In genomic region chr4:34973632-34974312, GRCh38 we compare ENCODE assay signal across 19 cellular contexts.
DNase-seq lines count a peak whose midpoint lies in the region; ATAC-seq and TF ChIP-seq lines count a peak whose summit lies in the region.
"Had no signal": no experiment of that assay in that cellular context is flagged by ENCODE, and none has a peak within 500 bp of the region (broad histone marks: within the 10 kb centered on the region; RNA-seq: fewer than 3 reads in every experiment).

No MANE protein-coding gene starts in this region.

- H3K4me1 Mint-ChIP-seq in endodermal cell (peaks cover 17% of the 10 kb centered on the region), neural progenitor cell (no peaks in the 10 kb centered on the region)

- H3K4me2 ChIP-seq in neural progenitor cell = no peak overlapping the region
- H3K4me2 ChIP-seq: BLaER1 had no signal

- no peaks in the 10 kb centered on the region for H3K36me3 ChIP-seq in endodermal cell (ENCODE audit: control insufficient read depth, insufficient read depth, low read length)
- H3K36me3 ChIP-seq in neural progenitor cell = no peaks in the 10 kb centered on the region
- no peaks in the 10 kb centered on the region for H3K36me3 ChIP-seq in psoas muscle (ENCODE audit: insufficient read depth in 1 of 2, low read depth in 1 of 2)
- no peaks in the 10 kb centered on the region for H3K36me3 ChIP-seq in skeletal muscle tissue (ENCODE audit: control insufficient read depth in 3 of 3, insufficient read depth in 3 of 3, low read length in 3 of 3)
- H3K36me3 ChIP-seq: BE2C, BLaER1 had no signal

- H4K20me1 ChIP-seq in neural progenitor cell (ENCODE audit: low read depth) = no peaks in the 10 kb centered on the region
- H4K20me1 ChIP-seq: BLaER1 had no signal

- no peak overlapping the region for H3K4me3 Mint-ChIP-seq in endodermal cell
- H3K4me3 Mint-ChIP-seq in neural progenitor cell = no peak overlapping the region
- H3K4me3 Mint-ChIP-seq: CD4-positive, alpha-beta T cell; CD8-positive, alpha-beta T cell had no signal

- H3K27ac ChIP-seq in endodermal cell (ENCODE audit: low read depth, low read length) (no peak overlapping the region), neural progenitor cell (no peak overlapping the region), psoas muscle (peak overlapping the region; percentile 66), skeletal muscle tissue (ENCODE audit: low read depth, low read length) (peak overlapping the region; percentile 86)
- H3K27ac ChIP-seq: BLaER1, C4-2B had no signal

- H3K36me3 Mint-ChIP-seq in endodermal cell (ENCODE audit: low read depth) (no peaks in the 10 kb centered on the region), neural progenitor cell (no peaks in the 10 kb centered on the region)
- H3K36me3 Mint-ChIP-seq: CD8-positive, alpha-beta T cell had no signal

- no peaks in the 10 kb centered on the region for H3K9me3 Mint-ChIP-seq in endodermal cell
- H3K9me3 Mint-ChIP-seq in neural progenitor cell = no peaks in the 10 kb centered on the region

- H2AFZ ChIP-seq in neural progenitor cell (replicated peaks) = peak overlapping the region; percentile 46

- H3K27me3 ChIP-seq in endodermal cell (ENCODE audit: control insufficient read depth, insufficient read depth, low read length, poor library complexity, severe bottlenecking) = no peaks in the 10 kb centered on the region
- H3K27me3 ChIP-seq in neural progenitor cell = no peaks in the 10 kb centered on the region
- H3K27me3 ChIP-seq in psoas muscle (ENCODE audit: insufficient read depth in 3 of 3, low read length in 2 of 3) = no peaks in the 10 kb centered on the region
- no peaks in the 10 kb centered on the region for H3K27me3 ChIP-seq in skeletal muscle tissue (ENCODE audit: control insufficient read depth in 3 of 3, insufficient read depth in 3 of 3, low read length in 3 of 3)
- H3K27me3 ChIP-seq: BE2C, BLaER1 had no signal

- 94% methylated on average over 3 of the region's 3 CpGs; no CpG with 5 or more reads in 1 of the 2 experiments for WGBS in endodermal cell (ENCODE audit: insufficient coverage in 1 of 2, insufficient read length in 1 of 2), 2 experiments
- WGBS in psoas muscle, 3 donors = 32 to 45% (median 35%) methylated on average over 3 of the region's 3 CpGs

- H3K27ac Mint-ChIP-seq in endodermal cell = peak overlapping the region; percentile 16
- no peak overlapping the region for H3K27ac Mint-ChIP-seq in neural progenitor cell
- H3K27ac Mint-ChIP-seq: CD4-positive, alpha-beta T cell; CD8-positive, alpha-beta T cell had no signal

- no peaks in the 10 kb centered on the region for H3F3A ChIP-seq in neural progenitor cell (ENCODE audit: low read depth)

- DNase-seq in endodermal cell (no peak), neural progenitor cell (ENCODE audit: low spot score) (no peak), psoas muscle (no peak), retina (no peak), Kasumi-1 (lab: John Stamatoyannopoulos, UW) (no peak), NK-92 (lab: John Stamatoyannopoulos, UW; ENCODE audit: unreplicated experiment) (no peak), NCI-H1694 treated with DMSO at 0.1 percent for 48 hours (lab: John Stamatoyannopoulos, UW) (no peak)
- DNase-seq: 8988T; ACHN; BE2C; Caco-2; Calu3; CD4-positive, alpha-beta T cell; CD8-positive, alpha-beta T cell; DMS79 treated with DMSO at 0.1 percent for 48 hours; GF-D8 had no signal

- ATAC-seq in psoas muscle = peak; percentile 57 to 82 (median 70)
- ATAC-seq: CD8-positive, alpha-beta T cell had no signal

- no peaks in the 10 kb centered on the region for H3K79me2 ChIP-seq in neural progenitor cell (ENCODE audit: low read depth)

- TF ChIP-seq CTCF in endodermal cell (conservative IDR thresholded peaks at IDR 0.05) (no peak), neural progenitor cell (IDR thresholded peaks at IDR 0.05) (no peak), psoas muscle (IDR thresholded peaks at IDR 0.05) (peak; percentile 11)

- H3K4me1 ChIP-seq in endodermal cell (ENCODE audit: control insufficient read depth, insufficient read depth, low read length) (no peaks in the 10 kb centered on the region), neural progenitor cell (no peaks in the 10 kb centered on the region), psoas muscle (no peaks in the 10 kb centered on the region), skeletal muscle tissue (ENCODE audit: control insufficient read depth in 3 of 3, insufficient read depth in 3 of 3, low read length in 3 of 3) (peaks cover 0 to 9% (median 9%) of the 10 kb centered on the region in 3 donors)
- H3K4me1 ChIP-seq: BE2C, BLaER1, Caco-2 had no signal

- H3K4me3 ChIP-seq in endodermal cell (ENCODE audit: low read length) (no peak overlapping the region), neural progenitor cell (no peak overlapping the region), psoas muscle (peak overlapping the region; percentile 5), skeletal muscle tissue (ENCODE audit: low read length in 3 of 3) (peak overlapping the region in 2 of 3 donors; percentile 33 to 52)
- H3K4me3 ChIP-seq: BLaER1 had no signal

- H3K9me3 ChIP-seq in endodermal cell (ENCODE audit: control insufficient read depth, low read length) (no peaks in the 10 kb centered on the region), neural progenitor cell (ENCODE audit: low read depth) (no peaks in the 10 kb centered on the region), psoas muscle (no peaks in the 10 kb centered on the region), skeletal muscle tissue (ENCODE audit: control insufficient read depth in 3 of 3, low read length in 3 of 3) (no peaks in the 10 kb centered on the region)
- H3K9me3 ChIP-seq: BE2C, BLaER1, Caco-2 had no signal

- no peaks in the 10 kb centered on the region for H3K27me3 Mint-ChIP-seq in endodermal cell (ENCODE audit: insufficient read depth)
- H3K27me3 Mint-ChIP-seq in neural progenitor cell (ENCODE audit: insufficient read depth, low read depth) = no peaks in the 10 kb centered on the region
- H3K27me3 Mint-ChIP-seq: CD4-positive, alpha-beta T cell had no signal

- intact Hi-C loops in psoas muscle (cut with DNase I) = no loop called here

- H3K9ac ChIP-seq in endodermal cell (ENCODE audit: extremely low read depth, low read length, poor library complexity, severe bottlenecking) (no peak overlapping the region), neural progenitor cell (no peak overlapping the region), skeletal muscle tissue (ENCODE audit: low read depth in 1 of 3, low read length in 3 of 3) (peak overlapping the region in 2 of 3 donors; percentile 39 to 75)
- H3K9ac ChIP-seq: BLaER1 had no signal

Comparison
In these comparisons a context has a peak if more than half of its experiments do, and no peak if none do; other contexts are left out.
1. H3K27ac ChIP-seq: peak in psoas muscle (single experiment) and skeletal muscle tissue (single experiment); none in endodermal cell (single experiment) and neural progenitor cell (single experiment).
2. H3K4me3 ChIP-seq: peak in psoas muscle (single experiment) and skeletal muscle tissue (2 of 3); none in endodermal cell (single experiment) and neural progenitor cell (single experiment).
3. H3K9ac ChIP-seq: peak in skeletal muscle tissue (2 of 3); none in endodermal cell (single experiment) and neural progenitor cell (single experiment).